1 cellular context compared by ENCODE assay signal in genomic region chr9:6270896-6271295, GRCh38.
TF ChIP-seq lines count a peak whose summit lies in the region.

No MANE protein-coding gene starts in this region.

TF ChIP-seq in HepG2, 621 proteins besides CTCF, POLR2A, EP300 and RAD21:
- TF ChIP-seq HMGXB4 (CRISPR knock-in tag; IDR thresholded peaks at IDR 0.05; ENCODE audit: borderline replicate concordance in 1 of 2, low read depth in 1 of 2) = no peak
- TF ChIP-seq MYC (CRISPR knock-in tag; IDR thresholded peaks at IDR 0.05; ENCODE audit: borderline replicate concordance) = no peak
- TF ChIP-seq GLMP (CRISPR knock-in tag; IDR thresholded peaks at IDR 0.05; ENCODE audit: borderline replicate concordance) = no peak
- TF ChIP-seq ZNF451 (CRISPR knock-in tag; IDR thresholded peaks at IDR 0.05) = no peak
- TF ChIP-seq ZNF615 (CRISPR knock-in tag; IDR thresholded peaks at IDR 0.05; ENCODE audit: borderline replicate concordance) = no peak
- TF ChIP-seq ZFP62 (CRISPR knock-in tag; IDR thresholded peaks at IDR 0.05) = no peak
- TF ChIP-seq HOXA3 (CRISPR knock-in tag; IDR thresholded peaks at IDR 0.05) = no peak
- no peak for TF ChIP-seq POLR2AphosphoS5 (IDR thresholded peaks at IDR 0.05; ENCODE audit: low read depth, low read length)
